1 cellular context compared by ENCODE assay signal in genomic region chr15:29835301-29835700, GRCh38.
TF ChIP-seq lines count a peak whose summit lies in the region.

No MANE protein-coding gene starts in this region.

TF ChIP-seq in IMR-90, 13 proteins besides CTCF, POLR2A, EP300 and RAD21:
- TF ChIP-seq USF2 (IDR thresholded peaks at IDR 0.05; ENCODE audit: low read depth, low read length): no peak
- no peak for TF ChIP-seq BHLHE40 (IDR thresholded peaks at IDR 0.05; ENCODE audit: low read depth, low read length)
- TF ChIP-seq MAZ (IDR thresholded peaks at IDR 0.05; ENCODE audit: borderline replicate concordance, low read depth, low read length): no peak
- no peak for TF ChIP-seq MAFK (IDR thresholded peaks at IDR 0.05; ENCODE audit: low read depth, low read length)
- no peak for TF ChIP-seq SMC3 (IDR thresholded peaks at IDR 0.05; ENCODE audit: low read depth, low read length)
- TF ChIP-seq CEBPB (IDR thresholded peaks at IDR 0.05; ENCODE audit: low read depth, low read length): no peak
- TF ChIP-seq CHD1 (IDR thresholded peaks at IDR 0.05; ENCODE audit: low read depth, low read length): no peak
- TF ChIP-seq ELK1 (IDR thresholded peaks at IDR 0.05; ENCODE audit: borderline replicate concordance, low read depth, low read length): no peak
- no peak for TF ChIP-seq NFE2L2 (IDR thresholded peaks at IDR 0.05; ENCODE audit: low read depth, low read length)
- TF ChIP-seq FOS (IDR thresholded peaks at IDR 0.05; ENCODE audit: low read depth, low read length): no peak
- no peak for TF ChIP-seq RCOR1 (IDR thresholded peaks at IDR 0.05; ENCODE audit: insufficient replicate concordance, low read length)
- TF ChIP-seq RFX5 (IDR thresholded peaks at IDR 0.05; ENCODE audit: low read depth, low read length): no peak
- TF ChIP-seq MXI1 (IDR thresholded peaks at IDR 0.05; ENCODE audit: borderline replicate concordance, low read depth, low read length): no peak
